10 cellular contexts compared by ENCODE assay signal in genomic region chr15:32669870-32670623, GRCh38. TPM values are rescaled to one million over a fixed set of nuclear protein-coding genes. Genes with fewer than 3 reads are reported as not detected.
DNase-seq lines count a peak whose midpoint lies in the region; ATAC-seq and TF ChIP-seq lines count a peak whose summit lies in the region.
"Had no signal": no experiment of that assay in that cellular context is flagged by ENCODE, and none has a peak within 500 bp of the region (broad histone marks: within the 10 kb centered on the region; RNA-seq: fewer than 3 reads in every experiment).

No MANE protein-coding gene starts in this region.

- H3K4me3 ChIP-seq in BLaER1 (no peak overlapping the region), RWPE2 (ENCODE audit: severe bottlenecking) (no peak overlapping the region)

- peak overlapping the region; percentile 96 for H3K4me2 ChIP-seq in BLaER1

- peaks cover 28% of the 10 kb centered on the region for H3K4me1 Mint-ChIP-seq in neural crest cell

- peak; percentile 80 for ATAC-seq in RWPE2 (ENCODE audit: low read depth)
- ATAC-seq in HG03159 (IDR thresholded peaks at IDR 0.05; ENCODE audit: unreplicated experiment): no peak
- ATAC-seq: left colon had no signal

- no peak for DNase-seq in RWPE2 (ENCODE audit: low spot score)
- DNase-seq in fibroblast of peridontal ligament (ENCODE audit: extremely low read depth): peak; percentile 99
- DNase-seq in neural crest cell (ENCODE audit: low read depth, low spot score): peak; percentile 45
- no peak for DNase-seq in activated naive CD4-positive, alpha-beta T cell treated with Interleukin-2 at 50 U/mL for 16 hours
- no peak for DNase-seq in central memory CD4-positive, alpha-beta T cell
- DNase-seq in dermis blood vessel endothelial cell: no peak
- DNase-seq: left colon, NCI-H1694 treated with DMSO at 0.1 percent for 48 hours had no signal

- H3K27me3 ChIP-seq in BLaER1: no peaks in the 10 kb centered on the region
- H3K27me3 ChIP-seq in RWPE2 (ENCODE audit: insufficient read depth, poor library complexity, severe bottlenecking): no peaks in the 10 kb centered on the region

- H3K9me3 ChIP-seq in BLaER1 (no peaks in the 10 kb centered on the region), RWPE2 (ENCODE audit: severe bottlenecking) (no peaks in the 10 kb centered on the region)

- H3K27ac Mint-ChIP-seq in neural crest cell (ENCODE audit: unreplicated experiment): peak overlapping the region; percentile 69

- peak overlapping the region; percentile 39 for H3K4me3 Mint-ChIP-seq in neural crest cell

- no peaks in the 10 kb centered on the region for H3K27me3 Mint-ChIP-seq in neural crest cell (ENCODE audit: low read depth)

- no peak overlapping the region for H3K9ac ChIP-seq in BLaER1

- peaks cover 18% of the 10 kb centered on the region for H3K36me3 ChIP-seq in BLaER1
- H3K36me3 ChIP-seq in RWPE2 (ENCODE audit: low read depth): no peaks in the 10 kb centered on the region

- H3K36me3 Mint-ChIP-seq in neural crest cell (ENCODE audit: low read depth): no peaks in the 10 kb centered on the region

- no peaks in the 10 kb centered on the region for H3K9me3 Mint-ChIP-seq in neural crest cell

- no peaks in the 10 kb centered on the region for H4K20me1 ChIP-seq in BLaER1

- H3K4me1 ChIP-seq in BLaER1 (peaks cover 49% of the 10 kb centered on the region), RWPE2 (ENCODE audit: insufficient read depth, poor library complexity, severe bottlenecking) (peaks cover 9% of the 10 kb centered on the region)

- H3K27ac ChIP-seq in BLaER1: peak overlapping the region; percentile 23; the same call in 1 of the 2 replicates
- H3K27ac ChIP-seq in RWPE2 (ENCODE audit: poor library complexity, severe bottlenecking): no peak overlapping the region

- TF ChIP-seq CTCF in RWPE2 (IDR thresholded peaks at IDR 0.05; ENCODE audit: poor library complexity, severe bottlenecking) (no peak), neural crest cell (conservative IDR thresholded peaks at IDR 0.05) (no peak)

RNA-seq across cellular contexts. Expression of gene SCG5, which starts 28.5 kb away (rescaled TPM):
- 25.1 and 28.9 TPM in 2 replicates for total RNA-seq in neural crest cell
- total RNA-seq in dermis blood vessel endothelial cell: 0.34 TPM in 1 of 2 replicates, not detected in the other

RNA-seq across cellular contexts. Expression of gene GREM1, which starts 47.8 kb away (rescaled TPM):
- total RNA-seq in neural crest cell (0.07 and 0.09 TPM in 2 replicates), dermis blood vessel endothelial cell (0.47 and 1.2 TPM in 2 replicates)

RNA-seq across cellular contexts. Expression of gene ARHGAP11A, which starts 54.7 kb away (rescaled TPM):
- total RNA-seq in neural crest cell: 95.2 and 96.0 TPM in 2 replicates
- total RNA-seq in dermis blood vessel endothelial cell: 8.0 and 34.6 TPM in 2 replicates

Comparison
In these comparisons a context has a peak if more than half of its experiments do, and no peak if none do; other contexts are left out.
1. DNase-seq: peak in fibroblast of peridontal ligament (single experiment) and neural crest cell (single experiment); none in RWPE2 (single experiment), activated naive CD4-positive, alpha-beta T cell treated with Interleukin-2 at 50 U/mL for 16 hours (single experiment), central memory CD4-positive, alpha-beta T cell (single experiment) and dermis blood vessel endothelial cell (single experiment).
2. RNA of gene SCG5, which starts 28.5 kb away (total RNA-seq): 25.1 to 28.9 TPM in neural crest cell; 0.34 TPM in dermis blood vessel endothelial cell; every median in the first group is over 10 times any median in the second.